Comparison of ENCODE assay signal across 8 cellular contexts in the genomic region with DNA sequence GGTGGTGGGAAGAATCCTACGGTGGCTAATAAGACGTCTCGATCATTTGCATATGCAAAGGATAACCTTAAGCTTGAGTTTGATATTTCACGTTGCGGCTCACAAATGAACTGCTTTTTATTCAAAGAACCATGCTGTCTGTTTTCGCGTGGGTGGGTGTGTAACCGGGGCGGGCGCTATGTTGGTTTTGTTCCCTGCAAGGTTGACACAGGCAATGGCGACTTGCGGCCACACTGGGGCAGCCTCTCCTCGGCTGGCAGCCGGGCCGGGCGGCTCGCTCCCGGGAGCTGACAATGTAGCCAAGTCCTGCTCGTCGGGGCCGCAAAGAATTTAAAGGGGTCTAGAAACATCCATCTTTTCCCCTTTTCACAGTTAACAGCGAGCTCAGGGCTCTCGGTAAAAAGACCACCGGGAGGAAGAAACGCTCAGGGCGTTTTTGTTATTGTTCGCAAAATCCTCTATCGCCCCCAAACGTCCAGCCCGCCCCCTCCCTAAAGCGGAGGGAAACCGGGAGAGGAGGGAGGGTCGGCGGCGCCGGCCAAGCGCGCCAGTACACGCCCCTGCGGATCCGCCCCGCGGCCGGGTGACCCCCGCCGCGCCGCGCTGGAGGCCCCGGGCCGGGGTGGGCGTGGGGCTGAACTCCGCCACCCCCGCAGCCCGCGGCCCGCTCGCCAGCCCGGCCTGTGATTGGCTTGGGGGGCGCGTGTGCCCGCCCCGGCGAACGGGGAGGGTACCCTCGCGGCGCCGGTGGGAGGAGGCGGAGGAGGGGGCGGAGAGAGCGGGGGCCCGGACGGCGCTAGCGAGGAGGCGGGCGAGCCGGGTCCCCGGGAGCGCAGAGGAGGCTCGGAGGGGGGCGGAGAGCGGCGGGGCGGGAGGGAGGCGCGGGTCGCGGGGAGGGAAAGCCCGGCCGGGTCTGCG. TPM values are rescaled to one million over a fixed set of nuclear protein-coding genes. Genes with fewer than 3 reads are reported as not detected.
DNase-seq lines count a peak whose midpoint lies in the region; ATAC-seq and TF ChIP-seq lines count a peak whose summit lies in the region.

Gene NEDD4L (plus strand): TSS at position 775 of the 918 bp plus-strand sequence. CDS start 435 bp downstream, outside the sequence.

- intact Hi-C loops in CD14-positive monocyte (cut with micrococcal nuclease), result loop anchor here (1.0 to 5.0 kb wide), 4 partner anchors 44 to 94 kb away; no protein-coding TSS in a partner anchor
- intact Hi-C loops in activated CD8-positive, alpha-beta T cell treated with anti-CD3 and anti-CD28 coated beads for 36 hours (cut with micrococcal nuclease), result loop anchor here (1.0 kb wide), 1 partner anchor 79 kb away; no protein-coding TSS in a partner anchor

- peak within 1 kb of the TSS in 6 of 7 donors; percentile 41 to 79 (median 76) for H3K27ac Mint-ChIP-seq in CD14-positive monocyte
- H3K27ac Mint-ChIP-seq in activated CD8-positive, alpha-beta T cell treated with anti-CD3 and anti-CD28 coated beads for 36 hours, result peak within 1 kb of the TSS; percentile 65

- peaks cover 10% of the 10 kb centered on the region for H3K27me3 ChIP-seq in ectodermal cell (ENCODE audit: control insufficient read depth, insufficient read depth, low read length, poor library complexity, severe bottlenecking)
- H3K27me3 ChIP-seq in lung (ENCODE audit: control insufficient read depth, insufficient read depth), result no peaks in the 10 kb centered on the region

- WGBS in ectodermal cell, 2 experiments, result 0 to 1% methylated on average over 93 of the region's 93 CpGs
- 0% methylated on average over 42 to 93 of the region's 93 CpGs for WGBS in lung, 2 donors

- peaks cover 8% of the 10 kb centered on the region for H3K4me1 ChIP-seq in ectodermal cell (ENCODE audit: control insufficient read depth, insufficient read depth, low read length)
- no peaks in the 10 kb centered on the region for H3K4me1 ChIP-seq in lung (ENCODE audit: control insufficient read depth in 2 of 2, insufficient read depth in 2 of 2, low read length in 2 of 2)

- CTCF ChIA-PET in activated CD8-positive, alpha-beta T cell treated with anti-CD3 and anti-CD28 coated beads for 36 hours (lab: Charles Lee), result interaction anchor here (0.7 to 3.1 kb wide), 25 partner anchors 8 to 482 kb away, joined by 3 to 19 read pairs (median 4); no protein-coding TSS in a partner anchor

- ATAC-seq in GM19395 (IDR thresholded peaks at IDR 0.05; ENCODE audit: unreplicated experiment) (peak; percentile 81), HG03521 (IDR thresholded peaks at IDR 0.05; ENCODE audit: unreplicated experiment) (peak; percentile 66), lung (ENCODE audit: insufficient read depth, low FRiP score) (peak; percentile 81)
- ATAC-seq in activated CD8-positive, alpha-beta T cell treated with anti-CD3 and anti-CD28 coated beads for 36 hours, result peak; percentile 86

- TF ChIP-seq CTCF in CD14-positive monocyte (IDR thresholded peaks at IDR 0.05), result peak; percentile 88
- TF ChIP-seq CTCF in activated CD8-positive, alpha-beta T cell treated with anti-CD3 and anti-CD28 coated beads for 36 hours (IDR thresholded peaks at IDR 0.05), result peak; percentile 66
- TF ChIP-seq CTCF in lung (IDR thresholded peaks at IDR 0.05; ENCODE audit: control extremely low read depth, extremely low read depth), result peak; percentile 64

- peak within 1 kb of the TSS; percentile 74 for H3K4me3 ChIP-seq in ectodermal cell (ENCODE audit: insufficient read depth, low read depth, low read length)
- H3K4me3 ChIP-seq in lung, result peak within 1 kb of the TSS; percentile 79

- H3K4me3 Mint-ChIP-seq in CD14-positive monocyte, result peak within 1 kb of the TSS; percentile 99
- H3K4me3 Mint-ChIP-seq in activated CD8-positive, alpha-beta T cell treated with anti-CD3 and anti-CD28 coated beads for 36 hours, result peak within 1 kb of the TSS; percentile 93

- peaks cover 26 to 38% (median 29%) of the 10 kb centered on the region in 3 donors for H3K27me3 Mint-ChIP-seq in CD14-positive monocyte (ENCODE audit: low read depth in 3 of 3)
- peaks cover 15% of the 10 kb centered on the region for H3K27me3 Mint-ChIP-seq in activated CD8-positive, alpha-beta T cell treated with anti-CD3 and anti-CD28 coated beads for 36 hours

- no peaks in the 10 kb centered on the region for H3K36me3 Mint-ChIP-seq in CD14-positive monocyte
- peaks cover 2% of the 10 kb centered on the region for H3K36me3 Mint-ChIP-seq in activated CD8-positive, alpha-beta T cell treated with anti-CD3 and anti-CD28 coated beads for 36 hours (ENCODE audit: low read depth)

- peaks cover 0 to 4% (median 0%) of the 10 kb centered on the region in 7 donors for H3K9me3 Mint-ChIP-seq in CD14-positive monocyte
- H3K9me3 Mint-ChIP-seq in activated CD8-positive, alpha-beta T cell treated with anti-CD3 and anti-CD28 coated beads for 36 hours, result no peaks in the 10 kb centered on the region

- POLR2A ChIA-PET in activated CD8-positive, alpha-beta T cell treated with anti-CD3 and anti-CD28 coated beads for 36 hours (lab: Charles Lee), result interaction anchor here (0.7 kb wide), 1 partner anchor 206 kb away, joined by 3 read pairs; no protein-coding TSS in a partner anchor

- peak within 1 kb of the TSS; percentile 91 for H3K27ac ChIP-seq in ectodermal cell (ENCODE audit: insufficient read depth, low read depth, low read length, poor library complexity, severe bottlenecking)
- peak within 1 kb of the TSS; percentile 52 to 84 for H3K27ac ChIP-seq in lung (ENCODE audit: low read depth in 1 of 2, low read length in 1 of 2)

- H3K9me3 ChIP-seq in ectodermal cell (ENCODE audit: control insufficient read depth, low read length) (no peaks in the 10 kb centered on the region), lung (ENCODE audit: control insufficient read depth in 2 of 2, insufficient read depth in 1 of 2, low read length in 1 of 2) (no peaks in the 10 kb centered on the region)

- peaks cover 31% of the 10 kb centered on the region for H3K4me1 Mint-ChIP-seq in CD14-positive monocyte
- H3K4me1 Mint-ChIP-seq in activated CD8-positive, alpha-beta T cell treated with anti-CD3 and anti-CD28 coated beads for 36 hours (ENCODE audit: low read depth), result peaks cover 29% of the 10 kb centered on the region

- peak; percentile 81 for DNase-seq in CD14-positive monocyte (ENCODE audit: low spot score)
- DNase-seq in NCI-H748 treated with DMSO at 0.1 percent for 48 hours (lab: John Stamatoyannopoulos, UW), result peak; percentile 84
- DNase-seq in activated CD8-positive, alpha-beta T cell treated with anti-CD3 and anti-CD28 coated beads for 36 hours, result peak; percentile 95
- DNase-seq in lung (ENCODE audit: low spot score), result peak; percentile 88
- peak; percentile 46 to 53 (median 46) for DNase-seq in stimulated activated CD4-positive, alpha-beta T cell treated with anti-CD3 and anti-CD28 coated beads, TNF-alpha, amount 100 ng/mL, for 1 hour (ENCODE audit: low read depth in 3 of 3, low spot score in 1 of 3)

- H3K36me3 ChIP-seq in ectodermal cell (ENCODE audit: control insufficient read depth, insufficient read depth, low read length), result no peaks in the 10 kb centered on the region
- H3K36me3 ChIP-seq in lung (ENCODE audit: control insufficient read depth in 2 of 2, insufficient read depth in 2 of 2, low read length in 2 of 2), result no peaks in the 10 kb centered on the region

RNA-seq across cellular contexts. Expression of gene NEDD4L, which starts in this region (rescaled TPM):
- 1 to 10 TPM; 2.5 to 4.5 TPM for polyA plus RNA-seq in CD14-positive monocyte
- 1 to 10 TPM; 7.5 to 8.5 TPM for total RNA-seq in activated CD8-positive, alpha-beta T cell treated with anti-CD3 and anti-CD28 coated beads for 36 hours
- 33.9 TPM for polyA plus RNA-seq in ectodermal cell (2013, experiment 1 of 4)
- polyA plus RNA-seq in ectodermal cell (2013, experiment 2 of 4), result 39.1 TPM
- polyA plus RNA-seq in ectodermal cell (2013, experiment 3 of 4), result 37.8 TPM
- 32.3 TPM for polyA plus RNA-seq in ectodermal cell (2013, experiment 4 of 4)
- total RNA-seq in lung, result 100 to 1,000 TPM; 177 to 308 TPM
- polyA plus RNA-seq in lung, result 100 to 1,000 TPM in 1 of 2 donors, 10 to 100 TPM in 1; 40.2 to 118 TPM

Comparison
In these comparisons a context has a peak if more than half of its experiments do, and no peak if none do; other contexts are left out.
1. Peak in every context shown above with its lines: DNase-seq, ATAC-seq, H3K4me3 ChIP-seq and H3K27ac ChIP-seq.
2. RNA of gene NEDD4L (total RNA-seq): 177 to 308 TPM in lung; 7.5 to 8.5 TPM in activated CD8-positive, alpha-beta T cell treated with anti-CD3 and anti-CD28 coated beads for 36 hours; every median in the first group is over 10 times any median in the second.
3. RNA of gene NEDD4L (polyA plus RNA-seq): 40.2 to 118 TPM in lung; 2.5 to 4.5 TPM in CD14-positive monocyte; every median in the first group is over 4 times any median in the second.